Comparison of ENCODE assay signal across 32 cellular contexts in genomic region chr5:5079871-5080270, GRCh38.
"Had no signal": no experiment of that assay in that cellular context is flagged by ENCODE, and none has a peak within 500 bp of the region (broad histone marks: within the 10 kb centered on the region; RNA-seq: fewer than 3 reads in every experiment).

No MANE protein-coding gene starts in this region.

- H3K4me3 Mint-ChIP-seq: activated B cell treated with CpG ODN at 0.5 μM for 24 hours; activated CD8-positive, alpha-beta T cell treated with anti-CD3 and anti-CD28 coated beads for 36 hours; activated naive CD8-positive, alpha-beta T cell; activated T-cell treated with anti-CD3 and anti-CD28 coated beads, Interleukin-2, amount 50 U/mL, for 4 hours; activated T-helper 17 cell treated with anti-CD3 and anti-CD28 coated beads, Interleukin-2, amount 50 U/mL, for 72 hours; central memory CD8-positive, alpha-beta T cell; effector memory CD8-positive, alpha-beta T cell; T-helper 17 cell; T-helper 2 cell treated with Interferon-gamma antibody and Interleukin-4, amounts not matched to agents 5 μg/mL and 100 μg/mL, for 36 hours had no signal

- H3K27me3 Mint-ChIP-seq: activated B cell treated with CpG ODN at 0.5 μM for 24 hours; activated naive CD8-positive, alpha-beta T cell; effector memory CD8-positive, alpha-beta T cell; T-helper 17 cell had no signal

- H3K9me3 Mint-ChIP-seq: activated CD8-positive, alpha-beta T cell treated with anti-CD3 and anti-CD28 coated beads for 36 hours; activated T-helper 17 cell treated with anti-CD3 and anti-CD28 coated beads, Interleukin-2, amount 50 U/mL, for 72 hours; T-helper 2 cell treated with Interferon-gamma antibody and Interleukin-4, amounts not matched to agents 5 μg/mL and 100 μg/mL, for 36 hours had no signal

- DNase-seq: activated B cell treated with CpG ODN at 0.5 μM for 24 hours; activated CD4-positive, alpha-beta T cell treated with anti-CD3 and anti-CD28 coated beads for 48 hours; activated CD4-positive, alpha-beta T cell treated with anti-CD3 and anti-CD28 coated beads, Interleukin-2, amount 50 U/mL, for 1 hour; activated CD4-positive, alpha-beta T cell treated with anti-CD3 and anti-CD28 coated beads, Interleukin-2, amount 50 U/mL, for 48 hours; activated CD8-positive, alpha-beta memory T cell treated with anti-CD3 and anti-CD28 coated beads for 24 hours; activated CD8-positive, alpha-beta T cell treated with anti-CD3 and anti-CD28 coated beads for 36 hours; activated effector memory CD4-positive, alpha-beta T cell treated with Interleukin-2 at 50 U/mL for 16 hours; activated gamma-delta T cell treated with Interleukin-2 at 50 U/mL for 16 hours; activated naive CD4-positive, alpha-beta T cell treated with anti-CD3 and anti-CD28 coated beads, Interleukin-2, amount 50 U/mL, for 16 hours; activated naive CD4-positive, alpha-beta T cell treated with Interleukin-2 at 50 U/mL for 16 hours; activated T-cell treated with anti-CD3 and anti-CD28 coated beads, Interleukin-2, amount 50 U/mL, for 4 hours; adrenal gland; amygdala; brain microvascular endothelial cell; cortex of kidney; dermis blood vessel endothelial cell; effector CD4-positive, alpha-beta T cell; effector memory CD8-positive, alpha-beta T cell; erythroblast; esophagus squamous epithelium; foreskin melanocyte; heart right ventricle; T-helper 1 cell; T-helper 17 cell; T1000; WERI-Rb-1 had no signal

- H3K36me3 Mint-ChIP-seq: activated naive CD8-positive, alpha-beta T cell had no signal

- H3K4me1 Mint-ChIP-seq: activated B cell treated with CpG ODN at 0.5 μM for 24 hours; activated T-helper 17 cell treated with anti-CD3 and anti-CD28 coated beads, Interleukin-2, amount 50 U/mL, for 72 hours; central memory CD8-positive, alpha-beta T cell; T-helper 17 cell had no signal

- ATAC-seq: activated CD4-positive, CD25-positive, alpha-beta regulatory T cell treated with anti-CD3 and anti-CD28 coated beads, Interleukin-2, amount 50 U/mL, for 24 hours; activated CD8-positive, alpha-beta T cell treated with anti-CD3 and anti-CD28 coated beads for 36 hours; activated T-cell treated with anti-CD3 and anti-CD28 coated beads, Interleukin-2, amount 50 U/mL, for 4 hours; activated T-helper 17 cell treated with anti-CD3 and anti-CD28 coated beads, Interleukin-2, amount 50 U/mL, for 72 hours; effector memory CD8-positive, alpha-beta T cell; gastroesophageal sphincter; heart right ventricle; T-helper 17 cell had no signal

- H3K27ac Mint-ChIP-seq: activated B cell treated with CpG ODN at 0.5 μM for 24 hours; activated CD8-positive, alpha-beta T cell treated with anti-CD3 and anti-CD28 coated beads for 36 hours; activated naive CD8-positive, alpha-beta T cell; activated T-helper 17 cell treated with anti-CD3 and anti-CD28 coated beads, Interleukin-2, amount 50 U/mL, for 72 hours; effector memory CD8-positive, alpha-beta T cell; T-helper 17 cell; T-helper 2 cell treated with Interferon-gamma antibody and Interleukin-4, amounts not matched to agents 5 μg/mL and 100 μg/mL, for 36 hours had no signal
